Comparison of ENCODE assay signal across 21 cellular contexts in genomic region chr12:46453428-46453827, GRCh38.
DNase-seq lines count a peak whose midpoint lies in the region; ATAC-seq, FAIRE-seq and TF ChIP-seq lines count a peak whose summit lies in the region.
"Had no signal": no experiment of that assay in that cellular context is flagged by ENCODE, and none has a peak within 500 bp of the region (broad histone marks: within the 10 kb centered on the region; RNA-seq: fewer than 3 reads in every experiment).

No MANE protein-coding gene starts in this region.

- FAIRE-seq in bronchial epithelial cell (lab: Jason Lieb, UNC) = peak; percentile 47
- FAIRE-seq: GM12891, GM19239, HTR-8/SVneo, K562 had no signal

- no peak overlapping the region for H2BK5ac ChIP-seq in IMR-90 (ENCODE audit: low read depth, low read length, poor library complexity, severe bottlenecking)

- H3K9ac ChIP-seq in IMR-90 (ENCODE audit: low read depth, low read length) = no peak overlapping the region
- H3K9ac ChIP-seq: GM23248 had no signal

- POLR2A ChIA-PET in IMR-90 (lab: Charles Lee; ENCODE audit: unreplicated experiment) = no interaction called here

- H2BK20ac ChIP-seq in IMR-90 (ENCODE audit: low read depth, low read length) = peak overlapping the region; percentile 87

- H3K9me1 ChIP-seq in IMR-90 (ENCODE audit: insufficient read depth, low read length) = peaks cover 10% of the 10 kb centered on the region; the same call in 1 of the 2 replicates

- H2BK15ac ChIP-seq in IMR-90 (ENCODE audit: low read depth, low read length) = peak overlapping the region; percentile 78; the same call in 2 of the 3 replicates

- no peaks in the 10 kb centered on the region for H3K27me3 ChIP-seq in IMR-90 (ENCODE audit: control insufficient read depth, insufficient read depth, low read length)
- H3K27me3 ChIP-seq in bronchial epithelial cell (ENCODE audit: control insufficient read depth, insufficient read depth, low read length) = no peaks in the 10 kb centered on the region
- H3K27me3 ChIP-seq in psoas muscle (ENCODE audit: insufficient read depth in 3 of 3, low read length in 2 of 3) = no peaks in the 10 kb centered on the region
- H3K27me3 ChIP-seq: MG63 had no signal

- CTCF ChIA-PET in Calu3 (lab: Charles Lee) = no interaction called here
- CTCF ChIA-PET in IMR-90 (lab: Yijun Ruan, JAX) = no interaction called here

- H3K27ac ChIP-seq in IMR-90 (ENCODE audit: insufficient read depth, low read length) (no peak overlapping the region), psoas muscle (peak overlapping the region; percentile 74)
- H3K27ac ChIP-seq: GM23248, SJSA1 had no signal

- H3K36me3 Mint-ChIP-seq in Calu3 (ENCODE audit: insufficient read depth, unreplicated experiment) = peaks cover 7% of the 10 kb centered on the region
- H3K36me3 Mint-ChIP-seq: CD4-positive, CD25-positive, alpha-beta regulatory T cell had no signal

- TF ChIP-seq RAD21 in IMR-90 (IDR thresholded peaks at IDR 0.05; ENCODE audit: low read length) = no peak

- peak overlapping the region in 1 of 2 experiments; percentile 61; a peak in 2 of 4 replicates for H4K8ac ChIP-seq in IMR-90 (ENCODE audit: low read depth in 2 of 2, low read length in 2 of 2)

- peak overlapping the region; percentile 66 for H4K91ac ChIP-seq in IMR-90 (ENCODE audit: insufficient read depth, low read depth, low read length)

- H3K4me2 ChIP-seq in IMR-90 (ENCODE audit: low read depth, low read length) = no peak overlapping the region

- peak overlapping the region; percentile 20 for H3K18ac ChIP-seq in IMR-90 (ENCODE audit: low read depth, low read length)

- no peak overlapping the region for H3K56ac ChIP-seq in IMR-90 (ENCODE audit: extremely low read depth, insufficient read depth, low read length)

- TF ChIP-seq CTCF in Calu3 (IDR thresholded peaks at IDR 0.05; ENCODE audit: unreplicated experiment) = no peak
- no peak for TF ChIP-seq CTCF in IMR-90 (conservative IDR thresholded peaks at IDR 0.05; ENCODE audit: low read depth, low read length)
- no peak for TF ChIP-seq CTCF in bronchial epithelial cell (IDR thresholded peaks at IDR 0.05; ENCODE audit: insufficient read depth, low read length, severe bottlenecking)
- TF ChIP-seq CTCF in psoas muscle (IDR thresholded peaks at IDR 0.05) = no peak

- BruUV-seq in Calu3 (replicated peaks; lab: Mats Ljungman, UMichigan) (no TSS peak), IMR-90 (replicated peaks; lab: Mats Ljungman, UMichigan) (no TSS peak)

- peak overlapping the region; percentile 54; the same call in 1 of the 2 replicates for H3K23ac ChIP-seq in IMR-90 (ENCODE audit: low read depth, low read length)

- no peak for TF ChIP-seq POLR2A in IMR-90 (IDR thresholded peaks at IDR 0.05; ENCODE audit: low read depth, low read length)

- DNase-seq in Calu3 (no peak), IMR-90 (no peak), bronchial epithelial cell (ENCODE audit: low read depth) (peak; percentile 86), psoas muscle (no peak), NCI-H524 (lab: John Stamatoyannopoulos, UW) (no peak), posterior vena cava (ENCODE audit: low spot score) (no peak), SIG-M5 treated with dmso at 0.1 percent for 504 hours (lab: John Stamatoyannopoulos, UW; ENCODE audit: unreplicated experiment) (no peak)
- DNase-seq: ACHN; CD4-positive, CD25-positive, alpha-beta regulatory T cell; DMS79; GM23248; MG63; NCI-H1105; NCI-H187; NCI-H446 treated with DMSO at 0.1 percent for 48 hours; NCI-H82 had no signal

- no peak overlapping the region for H2AK9ac ChIP-seq in IMR-90 (replicated peaks; ENCODE audit: low read depth, low read length, poor library complexity)

- no peaks in the 10 kb centered on the region for H3K27me3 Mint-ChIP-seq in Calu3 (ENCODE audit: unreplicated experiment)

- dilution Hi-C loops in IMR-90 (cut with HindIII; ENCODE audit: low sequenced_read_pairs, unreplicated experiment) = no loop called here

- intact Hi-C loops in Calu3 (cut with micrococcal nuclease; ENCODE audit: unreplicated experiment) (no loop called here), IMR-90 (cut with micrococcal nuclease) (no loop called here), psoas muscle (cut with DNase I) (loop anchor here in 1 of 2 donors (5.0 kb wide), 1 partner anchor 81 kb away; the partner anchor contains the start of gene SLC38A2), posterior vena cava (cut with DNase I) (no loop called here)

- ATAC-seq in IMR-90 (ENCODE audit: low read depth) = 0 out of 2 replicates have a peak, but pooled peaks have one; percentile 35
- ATAC-seq in psoas muscle = no peak
- ATAC-seq: K562 had no signal

- peak overlapping the region; percentile 12; the same call in 1 of the 2 replicates for H4K5ac ChIP-seq in IMR-90 (ENCODE audit: low read depth, low read length)

- H3K27ac Mint-ChIP-seq in Calu3 (ENCODE audit: unreplicated experiment) = peak overlapping the region; percentile 16
- H3K27ac Mint-ChIP-seq: CD4-positive, CD25-positive, alpha-beta regulatory T cell had no signal

- H3K4me1 Mint-ChIP-seq in Calu3 (ENCODE audit: low read depth, unreplicated experiment) = peaks cover 70% of the 10 kb centered on the region

- H3K4me3 Mint-ChIP-seq in Calu3 (ENCODE audit: low read depth, unreplicated experiment) = no peak overlapping the region
- H3K4me3 Mint-ChIP-seq: CD4-positive, CD25-positive, alpha-beta regulatory T cell had no signal

- no peaks in the 10 kb centered on the region for H3K9me3 Mint-ChIP-seq in Calu3 (ENCODE audit: low read depth, unreplicated experiment)
- H3K9me3 Mint-ChIP-seq: CD4-positive, CD25-positive, alpha-beta regulatory T cell had no signal

- peak overlapping the region; percentile 67 for H3K14ac ChIP-seq in IMR-90 (replicated peaks; ENCODE audit: low read depth, low read length)

- peaks cover 0 to 2% of the 10 kb centered on the region in 2 experiments; a peak in 3 of 4 replicates for H3K79me1 ChIP-seq in IMR-90 (ENCODE audit: low read depth in 1 of 2, low read length in 2 of 2)

- in situ Hi-C loops in IMR-90 (cut with MboI; ENCODE audit: low sequenced_read_pairs) = no loop called here

- no peaks in the 10 kb centered on the region for H4K20me1 ChIP-seq in IMR-90 (ENCODE audit: insufficient read depth, low read length)

- no peaks in the 10 kb centered on the region for H3K36me3 ChIP-seq in IMR-90 (ENCODE audit: control insufficient read depth, insufficient read depth, low read length)
- H3K36me3 ChIP-seq in bronchial epithelial cell (ENCODE audit: control insufficient read depth, insufficient read depth, low read length) = no peaks in the 10 kb centered on the region
- no peaks in the 10 kb centered on the region for H3K36me3 ChIP-seq in psoas muscle (ENCODE audit: insufficient read depth in 1 of 2, low read depth in 1 of 2)
- H3K36me3 ChIP-seq: MG63, SJSA1 had no signal

- no peak overlapping the region for H2AFZ ChIP-seq in IMR-90 (replicated peaks; ENCODE audit: low read length, poor library complexity)
- H2AFZ ChIP-seq: GM23248 had no signal

- H2BK120ac ChIP-seq in IMR-90 (ENCODE audit: low read depth, low read length) = peak overlapping the region; percentile 83; the same call in 1 of the 2 replicates

- H3K4me3 ChIP-seq in IMR-90 (ENCODE audit: insufficient read depth, low read depth, low read length) (no peak overlapping the region), bronchial epithelial cell (ENCODE audit: low read depth, low read length) (no peak overlapping the region), psoas muscle (no peak overlapping the region)
- H3K4me3 ChIP-seq: GM23248, K562, MG63, SJSA1 had no signal

- H3K4me1 ChIP-seq in IMR-90 (ENCODE audit: control insufficient read depth, insufficient read depth, low read length) = peaks cover 16% of the 10 kb centered on the region
- peaks cover 49% of the 10 kb centered on the region for H3K4me1 ChIP-seq in psoas muscle

- H2AK5ac ChIP-seq in IMR-90 (ENCODE audit: low read depth, low read length) = peak overlapping the region; percentile 88

- H3K4ac ChIP-seq in IMR-90 (ENCODE audit: low read depth, low read length) = peak overlapping the region; percentile 86

- no CpG with 5 or more reads among the region's 3 CpGs for WGBS in IMR-90 (ENCODE audit: extremely low coverage in 2 of 2, insufficient read length in 1 of 2), 2 experiments
- 95 to 98% (median 96%) methylated on average over 3 of the region's 3 CpGs for WGBS in psoas muscle, 3 donors

- no peaks in the 10 kb centered on the region for H3K9me3 ChIP-seq in IMR-90 (ENCODE audit: control insufficient read depth, insufficient read depth, low read length)
- H3K9me3 ChIP-seq in psoas muscle = no peaks in the 10 kb centered on the region
- H3K9me3 ChIP-seq: MG63 had no signal

TF ChIP-seq in IMR-90, 13 proteins besides CTCF, POLR2A, EP300 and RAD21:
- TF ChIP-seq NFE2L2 (IDR thresholded peaks at IDR 0.05; ENCODE audit: low read depth, low read length) = no peak
TF ChIP-seq in IMR-90: peak in this region for 0.
